1 cellular context compared by ENCODE assay signal in genomic region chr1:21030201-21030600, GRCh38.
TF ChIP-seq lines count a peak whose summit lies in the region.

No MANE protein-coding gene starts in this region.

TF ChIP-seq in IMR-90, 13 proteins besides CTCF, POLR2A, EP300 and RAD21:
- TF ChIP-seq USF2 (IDR thresholded peaks at IDR 0.05; ENCODE audit: low read depth, low read length) = no peak
- TF ChIP-seq BHLHE40 (IDR thresholded peaks at IDR 0.05; ENCODE audit: low read depth, low read length) = no peak
- TF ChIP-seq CEBPB (IDR thresholded peaks at IDR 0.05; ENCODE audit: low read depth, low read length) = no peak
- TF ChIP-seq MAFK (IDR thresholded peaks at IDR 0.05; ENCODE audit: low read depth, low read length) = no peak
- TF ChIP-seq FOS (IDR thresholded peaks at IDR 0.05; ENCODE audit: low read depth, low read length) = no peak
- no peak for TF ChIP-seq RFX5 (IDR thresholded peaks at IDR 0.05; ENCODE audit: low read depth, low read length)
